Comparison of ENCODE assay signal across 13 cellular contexts in the genomic region with DNA sequence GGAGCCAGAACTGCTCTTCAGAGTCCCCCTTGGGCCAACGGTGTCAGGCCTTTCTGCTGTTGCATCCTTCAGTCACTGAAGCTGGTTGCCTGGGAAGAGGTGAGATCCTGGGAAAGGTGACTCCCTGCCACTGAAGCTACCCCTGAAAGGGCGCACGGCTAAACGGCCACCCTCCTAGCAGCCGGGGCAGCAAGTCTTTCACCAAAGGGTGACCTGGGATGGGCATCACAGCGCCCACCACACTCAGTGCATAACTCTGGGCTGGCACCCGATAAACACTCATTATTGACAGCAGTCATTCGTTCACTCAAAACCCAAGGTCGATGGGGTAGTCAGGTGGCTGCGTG. TPM values are rescaled to one million over a fixed set of nuclear protein-coding genes. Genes with fewer than 3 reads are reported as not detected.
DNase-seq lines count a peak whose midpoint lies in the region; ATAC-seq, FAIRE-seq and TF ChIP-seq lines count a peak whose summit lies in the region.
"Had no signal": no experiment of that assay in that cellular context is flagged by ENCODE, and none has a peak within 500 bp of the region (broad histone marks: within the 10 kb centered on the region; RNA-seq: fewer than 3 reads in every experiment).

No MANE protein-coding gene starts in this region.

- peaks cover 58% of the 10 kb centered on the region for H3K4me1 Mint-ChIP-seq in activated CD8-positive, alpha-beta memory T cell treated with anti-CD3 and anti-CD28 coated beads, Interleukin-2, amount 10 ng/mL, durations not matched to agents 7 days and 5 days
- H3K4me1 Mint-ChIP-seq in activated naive CD8-positive, alpha-beta T cell treated with anti-CD3 and anti-CD28 coated beads for 36 hours: peaks cover 42% of the 10 kb centered on the region
- H3K4me1 Mint-ChIP-seq in mesothelial cell of epicardium: peaks cover 43% of the 10 kb centered on the region
- peaks cover 68% of the 10 kb centered on the region for H3K4me1 Mint-ChIP-seq in stimulated activated naive CD8-positive, alpha-beta T cell treated with anti-CD3 and anti-CD28 coated beads, Interleukin-15, amount 100 ng/mL, for 72 hours

- no peak for ATAC-seq in activated CD8-positive, alpha-beta memory T cell treated with anti-CD3 and anti-CD28 coated beads, Interleukin-2, amount 10 ng/mL, durations not matched to agents 7 days and 5 days
- ATAC-seq in stimulated activated naive CD8-positive, alpha-beta T cell treated with anti-CD3 and anti-CD28 coated beads, Interleukin-15, amount 100 ng/mL, for 72 hours: no peak
- no peak for ATAC-seq in GM18519 (IDR thresholded peaks at IDR 0.05; ENCODE audit: low FRiP score, unreplicated experiment)

- TF ChIP-seq CTCF in mesothelial cell of epicardium (IDR thresholded peaks at IDR 0.05; ENCODE audit: unreplicated experiment): no peak

- no peaks in the 10 kb centered on the region for H3K9me3 Mint-ChIP-seq in activated CD8-positive, alpha-beta memory T cell treated with anti-CD3 and anti-CD28 coated beads, Interleukin-2, amount 10 ng/mL, durations not matched to agents 7 days and 5 days (ENCODE audit: low read depth)
- H3K9me3 Mint-ChIP-seq in activated naive CD8-positive, alpha-beta T cell treated with anti-CD3 and anti-CD28 coated beads for 36 hours: no peaks in the 10 kb centered on the region
- peaks cover 2% of the 10 kb centered on the region for H3K9me3 Mint-ChIP-seq in mesothelial cell of epicardium
- H3K9me3 Mint-ChIP-seq in stimulated activated naive CD8-positive, alpha-beta T cell treated with anti-CD3 and anti-CD28 coated beads, Interleukin-15, amount 100 ng/mL, for 72 hours: no peaks in the 10 kb centered on the region

- H3K27ac Mint-ChIP-seq in activated CD8-positive, alpha-beta memory T cell treated with anti-CD3 and anti-CD28 coated beads, Interleukin-2, amount 10 ng/mL, durations not matched to agents 7 days and 5 days: peak overlapping the region; percentile 95
- H3K27ac Mint-ChIP-seq in activated naive CD8-positive, alpha-beta T cell treated with anti-CD3 and anti-CD28 coated beads for 36 hours: peak overlapping the region; percentile 74
- H3K27ac Mint-ChIP-seq in mesothelial cell of epicardium: peak overlapping the region; percentile 47
- peak overlapping the region; percentile 20 to 63 for H3K27ac Mint-ChIP-seq in stimulated activated naive CD8-positive, alpha-beta T cell treated with anti-CD3 and anti-CD28 coated beads, Interleukin-15, amount 100 ng/mL, for 72 hours

- no peaks in the 10 kb centered on the region for H3K27me3 Mint-ChIP-seq in activated CD8-positive, alpha-beta memory T cell treated with anti-CD3 and anti-CD28 coated beads, Interleukin-2, amount 10 ng/mL, durations not matched to agents 7 days and 5 days
- peaks cover 17% of the 10 kb centered on the region for H3K27me3 Mint-ChIP-seq in activated naive CD8-positive, alpha-beta T cell treated with anti-CD3 and anti-CD28 coated beads for 36 hours
- H3K27me3 Mint-ChIP-seq in mesothelial cell of epicardium (ENCODE audit: low read depth): no peaks in the 10 kb centered on the region
- peaks cover 36% of the 10 kb centered on the region for H3K27me3 Mint-ChIP-seq in stimulated activated naive CD8-positive, alpha-beta T cell treated with anti-CD3 and anti-CD28 coated beads, Interleukin-15, amount 100 ng/mL, for 72 hours

- CTCF ChIA-PET in activated CD8-positive, alpha-beta memory T cell treated with anti-CD3 and anti-CD28 coated beads, Interleukin-2, amount 10 ng/mL, durations not matched to agents 7 days and 5 days (lab: Charles Lee): interaction anchor here (0.9 to 1.6 kb wide), 3 partner anchors 10 to 25 kb away, joined by 3 to 7 read pairs (median 3); no protein-coding TSS in a partner anchor

- no peak for FAIRE-seq in RCC 7860 (lab: Jason Lieb, UNC)

- H3K36me3 Mint-ChIP-seq in activated CD8-positive, alpha-beta memory T cell treated with anti-CD3 and anti-CD28 coated beads, Interleukin-2, amount 10 ng/mL, durations not matched to agents 7 days and 5 days: no peaks in the 10 kb centered on the region
- no peaks in the 10 kb centered on the region for H3K36me3 Mint-ChIP-seq in activated naive CD8-positive, alpha-beta T cell treated with anti-CD3 and anti-CD28 coated beads for 36 hours
- H3K36me3 Mint-ChIP-seq in mesothelial cell of epicardium: no peaks in the 10 kb centered on the region

- DNase-seq in activated CD8-positive, alpha-beta memory T cell treated with anti-CD3 and anti-CD28 coated beads, Interleukin-2, amount 10 ng/mL, durations not matched to agents 7 days and 5 days: no peak
- no peak for DNase-seq in activated CD8-positive, alpha-beta memory T cell treated with anti-CD3 and anti-CD28 coated beads for 24 hours
- DNase-seq in activated naive CD8-positive, alpha-beta T cell treated with anti-CD3 and anti-CD28 coated beads for 36 hours: no peak
- DNase-seq in mesothelial cell of epicardium (ENCODE audit: low spot score in 2 of 2, unreplicated experiment in 2 of 2) (no peak), NCI-H1694 treated with DMSO at 0.1 percent for 48 hours (lab: John Stamatoyannopoulos, UW) (no peak), RCC 7860 (ENCODE audit: low spot score) (no peak)
- no peak for DNase-seq in stimulated activated naive CD8-positive, alpha-beta T cell treated with anti-CD3 and anti-CD28 coated beads, Interleukin-15, amount 100 ng/mL, for 72 hours
- DNase-seq: amniotic stem cell, cerebellar nuclear complex, mammary epithelial cell, NCI-H1930, NCI-H526 had no signal

- peak overlapping the region; percentile 50 for H3K4me3 Mint-ChIP-seq in activated CD8-positive, alpha-beta memory T cell treated with anti-CD3 and anti-CD28 coated beads, Interleukin-2, amount 10 ng/mL, durations not matched to agents 7 days and 5 days
- no peak overlapping the region for H3K4me3 Mint-ChIP-seq in activated naive CD8-positive, alpha-beta T cell treated with anti-CD3 and anti-CD28 coated beads for 36 hours
- H3K4me3 Mint-ChIP-seq in mesothelial cell of epicardium: no peak overlapping the region
- peak overlapping the region in 1 of 2 donors; percentile 56 for H3K4me3 Mint-ChIP-seq in stimulated activated naive CD8-positive, alpha-beta T cell treated with anti-CD3 and anti-CD28 coated beads, Interleukin-15, amount 100 ng/mL, for 72 hours

RNA-seq across cellular contexts. Expression of a gene that starts 26.5 kb away (rescaled TPM):
- 10 to 100 TPM; 56.2 to 75.7 TPM for total RNA-seq in activated CD8-positive, alpha-beta memory T cell treated with anti-CD3 and anti-CD28 coated beads, Interleukin-2, amount 10 ng/mL, durations not matched to agents 7 days and 5 days
- total RNA-seq in activated naive CD8-positive, alpha-beta T cell treated with anti-CD3 and anti-CD28 coated beads for 36 hours: 10 to 100 TPM; 32.5 to 39.4 TPM
- 60.3 to 62.3 TPM (median 60.5 TPM) in 3 replicates for total RNA-seq in mesothelial cell of epicardium

Comparison
In these comparisons a context has a peak if more than half of its experiments do, and no peak if none do; other contexts are left out.
1. H3K27ac Mint-ChIP-seq: peak in every context shown above with its lines; median percentile 95 in activated CD8-positive, alpha-beta memory T cell treated with anti-CD3 and anti-CD28 coated beads, Interleukin-2, amount 10 ng/mL, durations not matched to agents 7 days and 5 days; 74 in activated naive CD8-positive, alpha-beta T cell treated with anti-CD3 and anti-CD28 coated beads for 36 hours; 47 in mesothelial cell of epicardium; 42 in stimulated activated naive CD8-positive, alpha-beta T cell treated with anti-CD3 and anti-CD28 coated beads, Interleukin-15, amount 100 ng/mL, for 72 hours.